Comparison of ENCODE assay signal across 13 cellular contexts in the genomic region with DNA sequence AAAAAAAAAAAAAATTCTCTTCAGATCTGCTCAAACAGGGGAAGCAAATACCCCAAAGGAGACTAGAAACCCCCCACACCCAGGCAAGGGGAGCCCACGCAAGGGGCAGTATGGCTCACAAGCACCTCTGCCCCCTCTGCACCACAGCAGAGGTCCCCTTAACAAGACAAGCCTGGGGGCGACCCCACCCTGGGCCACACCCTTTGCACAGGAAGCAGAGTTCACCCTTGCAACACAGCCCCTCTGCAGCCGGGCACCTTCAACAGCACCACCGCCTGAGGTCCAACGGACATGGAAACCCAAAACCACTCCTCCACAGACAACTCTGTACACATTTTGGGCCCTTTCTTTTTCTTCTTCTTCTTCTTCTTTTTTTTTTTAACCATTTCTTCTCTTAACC. TPM values are rescaled to one million over a fixed set of nuclear protein-coding genes. Genes with fewer than 3 reads are reported as not detected.
A peak's percentile ranks its signal among the peaks of the same experiment; 100 is the strongest.
DNase-seq lines count a peak whose midpoint lies in the region; ATAC-seq lines count a peak whose summit lies in the region.
"Had no signal": no experiment of that assay in that cellular context is flagged by ENCODE, and none has a peak within 500 bp of the region (broad histone marks: within the 10 kb centered on the region; RNA-seq: fewer than 3 reads in every experiment).

No MANE protein-coding gene starts in this region.

- no peak overlapping the region for H3K27ac ChIP-seq in trophoblast cell (ENCODE audit: low read depth, low read length)

- peaks cover 0 to 4% of the 10 kb centered on the region in 2 experiments for H3K4me1 ChIP-seq in trophoblast cell (ENCODE audit: control insufficient read depth in 1 of 2, insufficient read depth in 2 of 2, low read length in 2 of 2)

- no peak overlapping the region for H3K14ac ChIP-seq in trophoblast cell (ENCODE audit: low read length)

- H3K4me2 ChIP-seq in trophoblast cell (ENCODE audit: low read length) = no peak overlapping the region

- ATAC-seq in activated T-helper 17 cell treated with anti-CD3 and anti-CD28 coated beads, Interleukin-2, amount 50 U/mL, for 72 hours (replicated peaks) = no peak

- H3K4me1 Mint-ChIP-seq in T-helper 1 cell treated with Interleukin-12 subunit alpha and Interleukin-12 subunit beta and Interleukin-4 antibody, amounts not matched to agents 30 μg/mL and 1 μg/mL, for 36 hours (ENCODE audit: low read depth) = peaks cover 32% of the 10 kb centered on the region
- peaks cover 38% of the 10 kb centered on the region for H3K4me1 Mint-ChIP-seq in activated T-helper 17 cell treated with anti-CD3 and anti-CD28 coated beads, Interleukin-2, amount 50 U/mL, for 72 hours

- H3K27ac Mint-ChIP-seq in T-helper 1 cell treated with Interleukin-12 subunit alpha and Interleukin-12 subunit beta and Interleukin-4 antibody, amounts not matched to agents 30 μg/mL and 1 μg/mL, for 36 hours = peak overlapping the region; percentile 63
- no peak overlapping the region for H3K27ac Mint-ChIP-seq in activated T-helper 17 cell treated with anti-CD3 and anti-CD28 coated beads, Interleukin-2, amount 50 U/mL, for 72 hours
- H3K27ac Mint-ChIP-seq: nephron progenitor cell had no signal

- peaks cover 5 to 7% of the 10 kb centered on the region in 2 experiments for H3K36me3 ChIP-seq in trophoblast cell (ENCODE audit: control insufficient read depth in 1 of 2, insufficient read depth in 2 of 2, low read length in 2 of 2)

- H4K8ac ChIP-seq in trophoblast cell (ENCODE audit: low read depth, low read length) = no peak overlapping the region

- H2AFZ ChIP-seq in trophoblast cell (ENCODE audit: insufficient read depth, low read length, poor library complexity) = no peak overlapping the region

- DNase-seq in T-helper 1 cell (no peak), MV-4-11 (lab: John Stamatoyannopoulos, UW) (peak; percentile 86), trophoblast cell (no peak), posterior vena cava (ENCODE audit: low spot score) (no peak), cortex of kidney (lab: John Stamatoyannopoulos, UW) (no peak)
- no peak for DNase-seq in stimulated activated naive CD4-positive, alpha-beta T cell treated with Interleukin-2 at 50 U/mL for 16 hours (lab: John Stamatoyannopoulos, UW)
- DNase-seq: activated CD8-positive, alpha-beta memory T cell treated with anti-CD3 and anti-CD28 coated beads, Interleukin-2, amount 50 U/mL, for 4 hours; NCI-H2227 treated with DMSO at 0.1 percent for 48 hours; nephron progenitor cell had no signal

- H2BK12ac ChIP-seq in trophoblast cell (ENCODE audit: low read length) = no peak overlapping the region

- H2AK5ac ChIP-seq in trophoblast cell (ENCODE audit: low read length) = no peak overlapping the region

- H3K4me3 Mint-ChIP-seq in T-helper 1 cell treated with Interleukin-12 subunit alpha and Interleukin-12 subunit beta and Interleukin-4 antibody, amounts not matched to agents 30 μg/mL and 1 μg/mL, for 36 hours = peak overlapping the region; percentile 19
- H3K4me3 Mint-ChIP-seq in activated T-helper 17 cell treated with anti-CD3 and anti-CD28 coated beads, Interleukin-2, amount 50 U/mL, for 72 hours = peak overlapping the region; percentile 25
- H3K4me3 Mint-ChIP-seq: nephron progenitor cell had no signal

- H2BK120ac ChIP-seq in trophoblast cell (ENCODE audit: insufficient read depth, low read length, poor library complexity) = no peak overlapping the region

- H3K79me2 ChIP-seq in trophoblast cell (ENCODE audit: control insufficient read depth, insufficient read depth, low read length, poor library complexity) = no peaks in the 10 kb centered on the region

- intact Hi-C loops in posterior vena cava (cut with DNase I) = no loop called here

- H3K36me3 Mint-ChIP-seq in T-helper 1 cell treated with Interleukin-12 subunit alpha and Interleukin-12 subunit beta and Interleukin-4 antibody, amounts not matched to agents 30 μg/mL and 1 μg/mL, for 36 hours (ENCODE audit: low read depth) = peaks cover 5% of the 10 kb centered on the region
- peaks cover 30% of the 10 kb centered on the region for H3K36me3 Mint-ChIP-seq in activated T-helper 17 cell treated with anti-CD3 and anti-CD28 coated beads, Interleukin-2, amount 50 U/mL, for 72 hours (ENCODE audit: low read depth)

- H3K79me1 ChIP-seq in trophoblast cell (ENCODE audit: low read length) = no peaks in the 10 kb centered on the region

- H3K9me3 ChIP-seq in trophoblast cell (ENCODE audit: insufficient read depth, low read depth, low read length) = peaks cover 3% of the 10 kb centered on the region

- H3K27me3 Mint-ChIP-seq in T-helper 1 cell treated with Interleukin-12 subunit alpha and Interleukin-12 subunit beta and Interleukin-4 antibody, amounts not matched to agents 30 μg/mL and 1 μg/mL, for 36 hours (ENCODE audit: low read depth) = no peaks in the 10 kb centered on the region
- no peaks in the 10 kb centered on the region for H3K27me3 Mint-ChIP-seq in activated T-helper 17 cell treated with anti-CD3 and anti-CD28 coated beads, Interleukin-2, amount 50 U/mL, for 72 hours

- no peak overlapping the region for H3K18ac ChIP-seq in trophoblast cell (ENCODE audit: low read length)

- no peak overlapping the region for H4K12ac ChIP-seq in trophoblast cell (ENCODE audit: low read depth, low read length)

- no peak overlapping the region for H4K91ac ChIP-seq in trophoblast cell (ENCODE audit: low read depth, low read length)

- no CpG with 5 or more reads among the region's 5 CpGs for WGBS in trophoblast cell (ENCODE audit: extremely low coverage, insufficient coverage, insufficient read length)

- H3K27me3 ChIP-seq in trophoblast cell (ENCODE audit: insufficient read depth, low read length) = no peaks in the 10 kb centered on the region

- H3K4ac ChIP-seq in trophoblast cell (ENCODE audit: low read depth, low read length) = peak overlapping the region; percentile 17

- no peak overlapping the region for H3K9ac ChIP-seq in trophoblast cell (ENCODE audit: low read length)

- H3K23ac ChIP-seq in trophoblast cell (ENCODE audit: low read length) = no peak overlapping the region

- no peak overlapping the region for H3K4me3 ChIP-seq in trophoblast cell (ENCODE audit: low read depth, low read length)

- no peaks in the 10 kb centered on the region for H3K9me3 Mint-ChIP-seq in T-helper 1 cell treated with Interleukin-12 subunit alpha and Interleukin-12 subunit beta and Interleukin-4 antibody, amounts not matched to agents 30 μg/mL and 1 μg/mL, for 36 hours
- no peaks in the 10 kb centered on the region for H3K9me3 Mint-ChIP-seq in activated T-helper 17 cell treated with anti-CD3 and anti-CD28 coated beads, Interleukin-2, amount 50 U/mL, for 72 hours

- no peak overlapping the region for H2BK5ac ChIP-seq in trophoblast cell (ENCODE audit: low read depth, low read length, poor library complexity)

RNA-seq across cellular contexts. Expression of gene AXIN1, which starts 12.8 kb away (rescaled TPM):
- total RNA-seq in activated T-helper 17 cell treated with anti-CD3 and anti-CD28 coated beads, Interleukin-2, amount 50 U/mL, for 72 hours = 10 to 100 TPM; 16.2 to 18.4 TPM
- 11.9 and 12.9 TPM in 2 replicates for polyA plus RNA-seq in trophoblast cell (2013)
- 10 to 100 TPM; 13.4 to 19.0 TPM for total RNA-seq in posterior vena cava

RNA-seq across cellular contexts. Expression of gene MRPL28, which starts 30.7 kb away (rescaled TPM):
- 10 to 100 TPM; 63.4 to 86.2 TPM for total RNA-seq in activated T-helper 17 cell treated with anti-CD3 and anti-CD28 coated beads, Interleukin-2, amount 50 U/mL, for 72 hours
- 61.1 and 61.4 TPM in 2 replicates for polyA plus RNA-seq in trophoblast cell (2013)
- 10 to 100 TPM; 35.7 to 36.0 TPM for total RNA-seq in posterior vena cava

RNA-seq across cellular contexts. Expression of gene PGAP6, which starts 42.1 kb away (rescaled TPM):
- total RNA-seq in activated T-helper 17 cell treated with anti-CD3 and anti-CD28 coated beads, Interleukin-2, amount 50 U/mL, for 72 hours = 10 to 100 TPM; 25.6 to 26.1 TPM
- 80.1 and 80.9 TPM in 2 replicates for polyA plus RNA-seq in trophoblast cell (2013)
- total RNA-seq in posterior vena cava = 10 to 100 TPM; 24.7 to 28.9 TPM

RNA-seq across cellular contexts. Expression of gene PDIA2, which starts 56.7 kb away (rescaled TPM):
- not detected for total RNA-seq in activated T-helper 17 cell treated with anti-CD3 and anti-CD28 coated beads, Interleukin-2, amount 50 U/mL, for 72 hours
- polyA plus RNA-seq in trophoblast cell (2013) = 0.15 and 0.27 TPM in 2 replicates
- under 1 TPM; 0.86 to 0.88 TPM for total RNA-seq in posterior vena cava
- total RNA-seq: OCI-LY7; T-helper 1 cell treated with Interleukin-12 subunit alpha and Interleukin-12 subunit beta and Interleukin-4 antibody, amounts not matched to agents 30 ng/mL and 1 ng/mL, for 36 hours had no signal

RNA-seq across cellular contexts. Expression of gene NME4, which starts 57.3 kb away (rescaled TPM):
- total RNA-seq in activated T-helper 17 cell treated with anti-CD3 and anti-CD28 coated beads, Interleukin-2, amount 50 U/mL, for 72 hours = 10 to 100 TPM; 21.8 to 41.9 TPM
- polyA plus RNA-seq in trophoblast cell (2013) = 175 and 192 TPM in 2 replicates
- total RNA-seq in posterior vena cava = 100 to 1,000 TPM in 1 of 2 donors, 10 to 100 TPM in 1; 70.7 to 108 TPM
